16 cellular contexts compared by ENCODE assay signal in the genomic region with DNA sequence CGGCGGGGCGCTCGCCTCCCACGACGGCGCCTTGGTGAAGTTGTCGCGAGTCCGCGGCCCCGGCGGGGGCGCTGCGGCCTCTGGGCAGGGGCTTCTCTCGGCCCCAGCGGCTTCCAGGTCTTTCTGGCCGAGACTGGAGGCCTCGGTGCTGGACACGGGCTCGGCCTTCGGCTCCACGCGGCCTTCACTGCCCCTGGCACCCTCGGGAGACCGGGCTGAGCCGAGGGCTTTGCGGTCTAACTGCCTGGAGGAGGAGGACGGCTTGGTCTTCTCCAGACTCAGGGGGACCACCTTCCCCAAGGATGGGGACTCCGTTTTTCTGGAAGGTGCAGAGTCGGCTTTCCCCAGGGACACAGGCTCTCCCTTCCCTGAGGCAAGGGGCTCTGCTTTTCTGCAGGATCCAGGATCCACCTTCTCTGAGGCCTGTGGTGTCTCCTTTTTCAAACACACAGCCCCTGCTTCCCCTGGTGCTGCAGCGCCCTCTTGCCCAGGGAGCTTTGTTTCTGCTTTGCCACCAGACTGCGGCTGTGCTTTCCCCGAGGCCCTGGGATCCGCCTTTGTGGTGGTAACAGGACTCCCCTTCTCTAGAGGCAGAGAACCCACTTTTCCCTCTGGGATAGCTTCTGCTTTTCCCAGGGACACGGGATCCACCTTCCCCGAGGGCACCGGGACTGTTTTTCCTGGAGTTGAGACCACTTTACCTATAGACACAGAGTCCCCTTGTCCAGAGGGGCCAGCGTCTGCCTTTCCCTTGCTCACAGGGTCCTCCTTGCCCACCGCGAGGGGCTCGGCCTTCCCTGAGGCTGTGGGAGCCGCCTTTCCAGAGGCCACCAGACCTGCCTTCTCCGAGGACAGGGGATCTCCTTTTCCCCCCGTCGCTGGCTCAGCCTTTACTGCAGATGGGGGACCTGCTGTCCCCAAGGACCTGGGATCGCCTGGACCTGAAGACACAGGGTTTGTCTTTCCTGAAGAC. TPM values are rescaled to one million over a fixed set of nuclear protein-coding genes. Genes with fewer than 3 reads are reported as not detected.
A peak's percentile ranks its signal among the peaks of the same experiment; 100 is the strongest.
DNase-seq lines count a peak whose midpoint lies in the region; ATAC-seq lines count a peak whose summit lies in the region.
"Had no signal": no experiment of that assay in that cellular context is flagged by ENCODE, and none has a peak within 500 bp of the region (broad histone marks: within the 10 kb centered on the region; RNA-seq: fewer than 3 reads in every experiment).

No MANE protein-coding gene starts in this region.

- H3K27me3 Mint-ChIP-seq in activated naive CD4-positive, alpha-beta T cell treated with anti-CD3 and anti-CD28 coated beads for 36 hours (ENCODE audit: low read depth) = no peaks in the 10 kb centered on the region
- peaks cover 2% of the 10 kb centered on the region for H3K27me3 Mint-ChIP-seq in T-helper 2 cell treated with Interferon-gamma antibody and Interleukin-4, amounts not matched to agents 5 μg/mL and 100 μg/mL, for 36 hours (ENCODE audit: low read depth)

- intact Hi-C loops in activated naive CD4-positive, alpha-beta T cell treated with anti-CD3 and anti-CD28 coated beads for 36 hours (cut with micrococcal nuclease) = loop anchor here (1.0 kb wide), 2 partner anchors 50 to 181 kb away; partner anchors contain the start of genes CLTB and TSPAN17

- H3K36me3 Mint-ChIP-seq in activated naive CD4-positive, alpha-beta T cell treated with anti-CD3 and anti-CD28 coated beads for 36 hours (ENCODE audit: low read depth) = no peaks in the 10 kb centered on the region
- H3K36me3 Mint-ChIP-seq in T-helper 2 cell treated with Interferon-gamma antibody and Interleukin-4, amounts not matched to agents 5 μg/mL and 100 μg/mL, for 36 hours (ENCODE audit: low read depth) = no peaks in the 10 kb centered on the region

- no peak for ATAC-seq in stimulated activated naive CD8-positive, alpha-beta T cell treated with anti-CD3 and anti-CD28 coated beads, Interleukin-15, Interleukin-2, amounts not matched to agents 100 U/mL and 50 U/mL, for 24 hours
- ATAC-seq in HG03342 (IDR thresholded peaks at IDR 0.05; ENCODE audit: unreplicated experiment) (no peak), GM19035 (IDR thresholded peaks at IDR 0.05; ENCODE audit: unreplicated experiment) (no peak)

- H3K4me3 Mint-ChIP-seq in activated naive CD4-positive, alpha-beta T cell treated with anti-CD3 and anti-CD28 coated beads for 36 hours = peak overlapping the region; percentile 26
- H3K4me3 Mint-ChIP-seq in T-helper 2 cell treated with Interferon-gamma antibody and Interleukin-4, amounts not matched to agents 5 μg/mL and 100 μg/mL, for 36 hours = peak overlapping the region; percentile 43

- no peaks in the 10 kb centered on the region for H3K9me3 ChIP-seq in iPS-18c (ENCODE audit: control insufficient read depth, insufficient read depth, low read length)
- H3K9me3 ChIP-seq: HAP-1 had no signal

- CTCF ChIA-PET in activated naive CD4-positive, alpha-beta T cell treated with anti-CD3 and anti-CD28 coated beads for 36 hours (lab: Charles Lee) = interaction anchor here (0.6 to 2.6 kb wide), 7 partner anchors 20 to 267 kb away, joined by 3 to 9 read pairs (median 4); partner anchors contain the start of genes CLTB, EIF4E1B and SNCB

- H3K9me3 Mint-ChIP-seq in activated naive CD4-positive, alpha-beta T cell treated with anti-CD3 and anti-CD28 coated beads for 36 hours = no peaks in the 10 kb centered on the region
- H3K9me3 Mint-ChIP-seq in T-helper 2 cell treated with Interferon-gamma antibody and Interleukin-4, amounts not matched to agents 5 μg/mL and 100 μg/mL, for 36 hours = no peaks in the 10 kb centered on the region

- no peak overlapping the region for H3K27ac Mint-ChIP-seq in activated naive CD4-positive, alpha-beta T cell treated with anti-CD3 and anti-CD28 coated beads for 36 hours
- no peak overlapping the region for H3K27ac Mint-ChIP-seq in T-helper 2 cell treated with Interferon-gamma antibody and Interleukin-4, amounts not matched to agents 5 μg/mL and 100 μg/mL, for 36 hours

- DNase-seq in activated naive CD4-positive, alpha-beta T cell treated with anti-CD3 and anti-CD28 coated beads for 36 hours = peak; percentile 30
- no peak for DNase-seq in activated naive CD4-positive, alpha-beta T cell treated with Interleukin-2 at 50 U/mL for 16 hours
- no peak for DNase-seq in T-helper 2 cell treated with Interferon-gamma antibody and Interleukin-4, amounts not matched to agents 5 μg/mL and 100 μg/mL, for 36 hours (ENCODE audit: low spot score)
- peak; percentile 16 for DNase-seq in stimulated activated naive CD8-positive, alpha-beta T cell treated with anti-CD3 and anti-CD28 coated beads, Interleukin-15, Interleukin-2, amounts not matched to agents 100 U/mL and 50 U/mL, for 24 hours
- no peak for DNase-seq in SW480 (ENCODE audit: low spot score)
- DNase-seq: DMS79 treated with DMSO at 0.1 percent for 48 hours, NCI-H1417, NCI-H524, nucleus accumbens had no signal

- peaks cover 9% of the 10 kb centered on the region for H3K4me1 Mint-ChIP-seq in activated naive CD4-positive, alpha-beta T cell treated with anti-CD3 and anti-CD28 coated beads for 36 hours (ENCODE audit: low read depth)
- peaks cover 3% of the 10 kb centered on the region for H3K4me1 Mint-ChIP-seq in T-helper 2 cell treated with Interferon-gamma antibody and Interleukin-4, amounts not matched to agents 5 μg/mL and 100 μg/mL, for 36 hours (ENCODE audit: low read depth)

- H3K4me3 ChIP-seq in iPS-18c (ENCODE audit: insufficient read depth, low read depth, low read length) = peak overlapping the region; percentile 31; the same call in 1 of the 2 replicates
- H3K4me3 ChIP-seq: HAP-1 had no signal

RNA-seq across cellular contexts. Expression of gene GPRIN1, which starts 12.3 kb away (rescaled TPM):
- 1 to 10 TPM; 1.4 to 1.5 TPM for total RNA-seq in activated naive CD4-positive, alpha-beta T cell treated with anti-CD3 and anti-CD28 coated beads for 36 hours

RNA-seq across cellular contexts. Expression of gene SNCB, which starts 32.6 kb away (rescaled TPM):
- not detected for total RNA-seq in activated naive CD4-positive, alpha-beta T cell treated with anti-CD3 and anti-CD28 coated beads for 36 hours
- total RNA-seq: lower leg skin, RPMI7951 had no signal

RNA-seq across cellular contexts. Expression of gene EIF4E1B, which starts 32.8 kb away (rescaled TPM):
- total RNA-seq in activated naive CD4-positive, alpha-beta T cell treated with anti-CD3 and anti-CD28 coated beads for 36 hours = not detected
- total RNA-seq: astrocyte, lower leg skin, RPMI7951 had no signal

RNA-seq across cellular contexts. Expression of gene CDHR2, which starts 48.6 kb away (rescaled TPM):
- total RNA-seq in activated naive CD4-positive, alpha-beta T cell treated with anti-CD3 and anti-CD28 coated beads for 36 hours = under 1 TPM; 0.19 to 0.35 TPM
- total RNA-seq: RPMI7951 had no signal

RNA-seq across cellular contexts. Expression of gene TSPAN17, which starts 49.6 kb away (rescaled TPM):
- total RNA-seq in activated naive CD4-positive, alpha-beta T cell treated with anti-CD3 and anti-CD28 coated beads for 36 hours = 10 to 100 TPM; 17.2 to 17.4 TPM

Comparison
In these comparisons a context has a peak if more than half of its experiments do, and no peak if none do; other contexts are left out.
1. DNase-seq: peak in activated naive CD4-positive, alpha-beta T cell treated with anti-CD3 and anti-CD28 coated beads for 36 hours (single experiment) and stimulated activated naive CD8-positive, alpha-beta T cell treated with anti-CD3 and anti-CD28 coated beads, Interleukin-15, Interleukin-2, amounts not matched to agents 100 U/mL and 50 U/mL, for 24 hours (single experiment); none in activated naive CD4-positive, alpha-beta T cell treated with Interleukin-2 at 50 U/mL for 16 hours (single experiment), T-helper 2 cell treated with Interferon-gamma antibody and Interleukin-4, amounts not matched to agents 5 μg/mL and 100 μg/mL, for 36 hours (single experiment) and SW480 (single experiment).